Comparison of ENCODE assay signal across 1 cellular context in the genomic region with DNA sequence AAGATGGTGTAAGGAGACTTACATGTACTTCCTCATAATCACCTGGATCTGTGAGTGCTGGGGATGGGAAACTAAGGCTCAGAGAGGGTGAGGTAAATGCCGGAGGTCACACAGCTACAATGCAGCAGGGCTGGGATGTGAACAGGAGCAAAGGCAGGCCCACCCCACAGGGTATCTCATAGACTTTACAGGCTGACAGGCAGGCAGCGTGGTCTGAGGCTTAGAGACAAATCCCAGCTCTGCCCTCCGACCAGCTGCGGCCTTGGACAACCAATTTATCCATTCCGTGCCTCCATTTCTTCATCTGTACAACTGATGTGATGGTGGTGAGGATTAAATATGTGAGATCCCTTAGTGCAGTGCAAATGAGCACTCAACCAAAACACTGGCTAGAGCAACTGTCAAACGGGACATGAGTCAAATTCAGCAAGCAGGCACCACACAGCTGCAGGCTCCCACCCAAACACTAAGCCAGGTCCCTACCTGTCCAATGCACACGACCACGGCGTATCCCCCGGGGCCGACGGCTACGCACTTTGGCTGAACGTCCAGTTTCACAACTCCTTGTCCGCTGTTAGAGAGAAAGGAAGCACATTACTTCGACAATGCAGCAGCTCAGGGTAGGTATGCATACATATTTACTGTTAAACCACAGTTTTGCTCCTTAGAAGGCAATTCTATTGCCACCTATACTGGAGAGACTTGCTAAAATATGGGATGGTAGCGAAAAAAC.
A peak's percentile ranks its signal among the peaks of the same experiment; 100 is the strongest.
TF ChIP-seq lines count a peak whose summit lies in the region.

No MANE protein-coding gene starts in this region.

TF ChIP-seq in K562, 482 proteins besides CTCF, POLR2A, EP300 and RAD21:
- no peak for TF ChIP-seq PHB2 (IDR thresholded peaks at IDR 0.05; ENCODE audit: low read depth)
- 0 out of 2 replicates have a peak, but pooled peaks have one; percentile 14 for TF ChIP-seq POLR2AphosphoS5 (IDR thresholded peaks at IDR 0.05; ENCODE audit: control insufficient read depth, insufficient read depth, low read depth, low read length)
- TF ChIP-seq ZFP36 (IDR thresholded peaks at IDR 0.05; ENCODE audit: low read depth, low read length, partially characterized antibody), result peak; percentile 64
